Comparison of ENCODE assay signal across 10 cellular contexts in the genomic region with DNA sequence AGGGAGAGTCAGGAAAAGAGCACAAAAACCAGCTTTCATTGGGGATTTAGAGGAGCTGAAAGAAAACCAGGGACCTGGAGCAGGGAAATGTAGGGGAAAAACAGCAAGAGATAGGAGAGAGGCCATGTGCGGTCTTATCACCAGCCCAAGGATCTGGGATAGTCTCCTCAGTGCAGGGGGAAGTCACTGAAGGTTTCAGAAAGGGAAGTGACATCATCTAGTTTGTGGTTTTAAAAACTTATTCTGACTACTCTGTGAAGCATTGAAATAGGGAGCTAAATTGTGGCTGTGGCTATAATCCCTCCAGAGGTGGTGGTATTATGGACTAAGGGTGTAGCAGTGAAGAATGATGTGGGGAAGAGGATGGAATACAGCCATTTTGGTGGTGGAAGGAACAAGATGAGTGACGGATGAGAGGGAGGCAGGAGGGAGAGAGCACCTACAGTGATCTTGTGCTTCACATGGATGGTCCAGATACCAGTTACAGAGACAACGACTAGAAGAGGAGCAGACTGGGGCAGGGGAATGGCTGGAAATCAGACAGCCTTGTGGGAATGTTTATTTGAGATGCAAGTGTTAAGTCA.
DNase-seq lines count a peak whose midpoint lies in the region; ATAC-seq and TF ChIP-seq lines count a peak whose summit lies in the region.
"Had no signal": no experiment of that assay in that cellular context is flagged by ENCODE, and none has a peak within 500 bp of the region (broad histone marks: within the 10 kb centered on the region; RNA-seq: fewer than 3 reads in every experiment).

No MANE protein-coding gene starts in this region.

- peak overlapping the region; percentile 41 for H3K27ac ChIP-seq in neutrophil
- H3K27ac ChIP-seq: 22Rv1, ovary had no signal

- no peaks in the 10 kb centered on the region for H4K20me1 ChIP-seq in Loucy (ENCODE audit: insufficient read depth, low read length, poor library complexity, severe bottlenecking)

- no peaks in the 10 kb centered on the region for H3K9me3 Mint-ChIP-seq in activated naive CD4-positive, alpha-beta T cell treated with anti-CD3 and anti-CD28 coated beads, Interleukin-2, amount 50 U/mL, for 72 hours

- H3K36me3 ChIP-seq in Loucy (ENCODE audit: insufficient read depth, low read length) (no peaks in the 10 kb centered on the region), neutrophil (no peaks in the 10 kb centered on the region)
- H3K36me3 ChIP-seq: ovary had no signal

- no peaks in the 10 kb centered on the region for H3K36me3 Mint-ChIP-seq in activated naive CD4-positive, alpha-beta T cell treated with anti-CD3 and anti-CD28 coated beads, Interleukin-2, amount 50 U/mL, for 72 hours

- H3K4me2 ChIP-seq in Loucy (ENCODE audit: low read depth, low read length, poor library complexity, severe bottlenecking), result peak overlapping the region; percentile 46

- H3K27me3 ChIP-seq in Loucy (ENCODE audit: insufficient read depth, low read length, poor library complexity, severe bottlenecking) (no peaks in the 10 kb centered on the region), neutrophil (no peaks in the 10 kb centered on the region)
- H3K27me3 ChIP-seq: ovary had no signal

- H3K4me1 ChIP-seq in Loucy (ENCODE audit: insufficient read depth, low read length, poor library complexity, severe bottlenecking), result peaks cover 27% of the 10 kb centered on the region
- peaks cover 12 to 20% of the 10 kb centered on the region in 2 experiments for H3K4me1 ChIP-seq in neutrophil (ENCODE audit: control insufficient read depth in 1 of 2, insufficient read depth in 1 of 2, low read depth in 1 of 2, low read length in 1 of 2)

- no peaks in the 10 kb centered on the region for H3F3A ChIP-seq in Loucy (ENCODE audit: low read depth)

- no peaks in the 10 kb centered on the region for H3K9me2 ChIP-seq in Loucy (replicated peaks; ENCODE audit: low read depth, low read length)

- in situ Hi-C loops in ACHN (cut with HindIII; ENCODE audit: low pct_ligation_motif_present, low pct_unique_long_range_greater_than_20kb, low sequenced_read_pairs), result no loop called here

- H3K9me3 ChIP-seq in Loucy (ENCODE audit: insufficient read depth, low read depth, low read length) (no peaks in the 10 kb centered on the region), neutrophil (no peaks in the 10 kb centered on the region)
- H3K9me3 ChIP-seq: ovary had no signal

- DNase-seq in activated CD4-positive, CD25-positive, alpha-beta regulatory T cell treated with anti-CD3 and anti-CD28 coated beads, Interleukin-2, amount 50 U/mL, for 72 hours, result no peak
- no peak for DNase-seq in activated naive CD4-positive, alpha-beta T cell treated with anti-CD3 and anti-CD28 coated beads, Interleukin-2, amount 50 U/mL, for 72 hours (ENCODE audit: low spot score in 2 of 2)
- no peak for DNase-seq in ACHN
- no peak for DNase-seq in DMS53 (lab: John Stamatoyannopoulos, UW)
- DNase-seq in NCI-H82 treated with DMSO at 0.1 percent for 48 hours (lab: John Stamatoyannopoulos, UW; ENCODE audit: unreplicated experiment), result no peak
- DNase-seq: ovary had no signal

- H3K27ac Mint-ChIP-seq in activated naive CD4-positive, alpha-beta T cell treated with anti-CD3 and anti-CD28 coated beads, Interleukin-2, amount 50 U/mL, for 72 hours, result peak overlapping the region; percentile 11 to 16

- ATAC-seq in activated CD4-positive, CD25-positive, alpha-beta regulatory T cell treated with anti-CD3 and anti-CD28 coated beads, Interleukin-2, amount 50 U/mL, for 24 hours, result peak; percentile 53 to 81
- peak; percentile 73 to 90 for ATAC-seq in activated naive CD4-positive, alpha-beta T cell treated with anti-CD3 and anti-CD28 coated beads, Interleukin-2, amount 50 U/mL, for 72 hours

- no peak for TF ChIP-seq CTCF in Loucy (conservative IDR thresholded peaks at IDR 0.05; ENCODE audit: low read length)
- TF ChIP-seq CTCF in neutrophil (IDR thresholded peaks at IDR 0.05), result no peak

- no peaks in the 10 kb centered on the region for H3K79me2 ChIP-seq in Loucy (ENCODE audit: insufficient read depth, low read length)

- H3K4me3 ChIP-seq in Loucy (ENCODE audit: low read length, poor library complexity, severe bottlenecking) (no peak overlapping the region), neutrophil (ENCODE audit: low read depth in 1 of 2, low read length in 1 of 2) (no peak overlapping the region)
- H3K4me3 ChIP-seq: ovary had no signal

- H2AFZ ChIP-seq in Loucy (ENCODE audit: low read length), result peak overlapping the region; percentile 16; the same call in 1 of the 2 replicates

- no peak overlapping the region for H3K9ac ChIP-seq in Loucy (ENCODE audit: low read depth, low read length, poor library complexity, severe bottlenecking)
